ENCODE assay signal across 33 cellular contexts in genomic region chr19:36256064-36256463, GRCh38.
"Had no signal": no experiment of that assay in that cellular context is flagged by ENCODE, and none has a peak within 500 bp of the region (broad histone marks: within the 10 kb centered on the region; RNA-seq: fewer than 3 reads in every experiment).

No MANE protein-coding gene starts in this region.

- H3K27ac Mint-ChIP-seq: activated CD4-positive, alpha-beta T cell treated with anti-CD3 and anti-CD28 coated beads for 36 hours; activated CD4-positive, alpha-beta T cell treated with anti-CD3 and anti-CD28 coated beads, Interleukin-2, amount 10 ng/mL, durations not matched to agents 7 days and 5 days; activated CD8-positive, alpha-beta T cell treated with anti-CD3 and anti-CD28 coated beads, Interleukin-2, amount 10 ng/mL, durations not matched to agents 7 days and 5 days; activated naive CD4-positive, alpha-beta T cell treated with anti-CD3 and anti-CD28 coated beads, Interleukin-2, amount 10 ng/mL, durations not matched to agents 7 days and 5 days; activated naive CD8-positive, alpha-beta T cell; activated naive CD8-positive, alpha-beta T cell treated with anti-CD3 and anti-CD28 coated beads, Interleukin-2, amount 50 U/mL, for 24 hours; activated T-cell treated with anti-CD3 and anti-CD28 coated beads, Interleukin-2, amount 50 U/mL, for 24 hours; brain; T-helper 1 cell treated with Interleukin-12 subunit alpha and Interleukin-12 subunit beta and Interleukin-4 antibody, amounts not matched to agents 30 μg/mL and 1 μg/mL, for 36 hours; T-helper 2 cell treated with Interferon-gamma antibody and Interleukin-4, amounts not matched to agents 5 μg/mL and 100 μg/mL, for 36 hours had no signal

- H3K27me3 ChIP-seq: MG63, Peyer's patch, SJSA1 had no signal

- H3K27ac ChIP-seq: Peyer's patch, SJSA1 had no signal

- H3K4me1 Mint-ChIP-seq: activated CD4-positive, alpha-beta T cell treated with anti-CD3 and anti-CD28 coated beads for 36 hours; activated CD4-positive, alpha-beta T cell treated with anti-CD3 and anti-CD28 coated beads, Interleukin-2, amount 10 ng/mL, durations not matched to agents 7 days and 5 days; activated naive CD4-positive, alpha-beta T cell treated with anti-CD3 and anti-CD28 coated beads, Interleukin-2, amount 10 ng/mL, durations not matched to agents 7 days and 5 days; activated naive CD8-positive, alpha-beta T cell treated with anti-CD3 and anti-CD28 coated beads, Interleukin-2, amount 50 U/mL, for 24 hours; brain had no signal

- H3K4me1 ChIP-seq: Peyer's patch, SJSA1 had no signal

- H3K27me3 Mint-ChIP-seq: activated CD4-positive, alpha-beta T cell treated with anti-CD3 and anti-CD28 coated beads, Interleukin-2, amount 10 ng/mL, durations not matched to agents 7 days and 5 days; activated naive CD4-positive, alpha-beta T cell treated with anti-CD3 and anti-CD28 coated beads, Interleukin-2, amount 10 ng/mL, durations not matched to agents 7 days and 5 days had no signal

- H3K4me3 Mint-ChIP-seq: activated CD4-positive, alpha-beta T cell treated with anti-CD3 and anti-CD28 coated beads for 36 hours; activated CD4-positive, alpha-beta T cell treated with anti-CD3 and anti-CD28 coated beads, Interleukin-2, amount 10 ng/mL, durations not matched to agents 7 days and 5 days; activated CD8-positive, alpha-beta T cell treated with anti-CD3 and anti-CD28 coated beads, Interleukin-2, amount 10 ng/mL, durations not matched to agents 7 days and 5 days; activated naive CD4-positive, alpha-beta T cell treated with anti-CD3 and anti-CD28 coated beads, Interleukin-2, amount 10 ng/mL, durations not matched to agents 7 days and 5 days; activated naive CD8-positive, alpha-beta T cell; activated naive CD8-positive, alpha-beta T cell treated with anti-CD3 and anti-CD28 coated beads, Interleukin-2, amount 50 U/mL, for 24 hours; activated T-cell treated with anti-CD3 and anti-CD28 coated beads, Interleukin-2, amount 50 U/mL, for 24 hours; T-helper 1 cell treated with Interleukin-12 subunit alpha and Interleukin-12 subunit beta and Interleukin-4 antibody, amounts not matched to agents 30 μg/mL and 1 μg/mL, for 36 hours; T-helper 2 cell treated with Interferon-gamma antibody and Interleukin-4, amounts not matched to agents 5 μg/mL and 100 μg/mL, for 36 hours had no signal

- H3K9me3 ChIP-seq: MG63, SK-N-SH had no signal

- DNase-seq: activated CD4-positive, alpha-beta T cell treated with anti-CD3 and anti-CD28 coated beads for 36 hours; activated CD4-positive, alpha-beta T cell treated with anti-CD3 and anti-CD28 coated beads, Interleukin-2, amount 10 ng/mL, durations not matched to agents 7 days and 5 days; activated CD4-positive, alpha-beta T cell treated with anti-CD3 and anti-CD28 coated beads, Interleukin-2, amount 50 U/mL, for 48 hours; activated CD8-positive, alpha-beta T cell treated with anti-CD3 and anti-CD28 coated beads, Interleukin-2, amount 10 ng/mL, durations not matched to agents 7 days and 5 days; activated effector memory CD4-positive, alpha-beta T cell treated with Interleukin-2 at 50 U/mL for 16 hours; activated naive CD4-positive, alpha-beta T cell treated with anti-CD3 and anti-CD28 coated beads, Interleukin-2, amount 10 ng/mL, durations not matched to agents 7 days and 5 days; activated naive CD8-positive, alpha-beta T cell treated with anti-CD3 and anti-CD28 coated beads, Interleukin-2, amount 50 U/mL, for 24 hours; activated T-cell treated with anti-CD3 and anti-CD28 coated beads, Interleukin-2, amount 50 U/mL, for 24 hours; anterior cingulate cortex; Kasumi-1; KG1; MG63; NCI-H1048; NCI-H1105 treated with DMSO at 0.1 percent for 48 hours; NCI-H1436; NCI-H1694; NCI-H2029 treated with DMSO at 0.1 percent for 48 hours; NCI-H2107; NCI-H2171; NCI-H510A; NCI-H526; NCI-H748 treated with DMSO at 0.1 percent for 48 hours; NK-92 treated with Interleukin-12 subunit alpha and Interleukin-12 subunit beta, amount 100 ng/mL, for 24 hours; PC-3; Peyer's patch; RPMI8226; SHP77 treated with DMSO at 0.1 percent for 48 hours had no signal

- ATAC-seq: activated CD4-positive, alpha-beta T cell treated with anti-CD3 and anti-CD28 coated beads for 36 hours; activated CD8-positive, alpha-beta T cell treated with anti-CD3 and anti-CD28 coated beads, Interleukin-2, amount 10 ng/mL, durations not matched to agents 7 days and 5 days; activated naive CD8-positive, alpha-beta T cell treated with anti-CD3 and anti-CD28 coated beads, Interleukin-2, amount 50 U/mL, for 24 hours; PC-3 had no signal

- H3K36me3 ChIP-seq: MG63, Peyer's patch, SJSA1 had no signal

- H3K4me3 ChIP-seq: MG63, Peyer's patch, SJSA1 had no signal
